Comparison of ENCODE assay signal across 1 cellular context in the genomic region with DNA sequence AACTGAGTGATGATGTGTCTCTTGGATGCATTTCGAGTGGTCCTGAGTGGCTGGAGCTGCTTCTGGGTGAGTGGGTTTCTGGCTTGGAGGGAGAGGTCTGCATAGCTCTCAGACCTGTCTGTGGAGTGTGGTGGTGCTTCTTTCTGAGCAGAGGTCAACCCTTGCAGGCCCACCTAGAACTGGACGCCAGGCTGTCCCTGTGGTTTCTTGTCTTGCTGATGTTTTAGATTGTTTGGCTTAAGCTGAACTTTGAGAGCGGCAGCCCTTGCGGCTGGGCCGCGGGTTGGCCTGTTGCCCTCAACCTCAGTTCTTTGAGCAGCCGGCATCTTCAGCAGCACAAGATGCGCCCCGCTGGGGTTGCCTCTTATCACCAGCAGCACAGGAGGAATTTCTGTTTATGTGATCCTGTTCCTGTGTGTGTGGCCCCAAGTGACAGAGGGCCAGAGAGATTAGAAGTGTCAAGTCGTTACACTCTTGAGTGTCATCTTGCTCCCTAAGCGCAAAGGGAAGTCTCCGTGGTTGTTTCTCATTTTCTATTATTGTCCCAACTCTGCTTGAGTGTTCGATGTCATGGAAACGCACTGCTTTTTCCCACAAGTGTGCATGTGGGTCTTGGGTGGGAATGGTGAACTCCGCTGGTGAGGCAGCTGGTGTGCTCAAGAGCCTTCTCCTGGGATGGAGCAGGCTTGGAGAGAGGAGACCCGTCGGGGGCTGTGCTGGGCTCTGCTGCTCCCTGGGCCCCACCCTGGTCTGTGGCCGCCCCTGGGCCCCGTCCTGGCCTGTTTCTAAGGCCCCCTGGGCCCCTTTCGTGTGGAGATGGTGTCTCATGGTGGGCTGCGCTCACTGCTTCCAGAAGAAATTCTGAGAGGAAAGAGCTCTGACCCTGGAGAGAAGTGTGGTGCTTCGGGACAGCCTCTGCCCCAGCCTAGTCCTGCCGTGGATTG.
TF ChIP-seq lines count a peak whose summit lies in the region.

No MANE protein-coding gene starts in this region.

TF ChIP-seq in K562, 482 proteins besides CTCF, POLR2A, EP300 and RAD21 (continued from another document and continues in another):
- TF ChIP-seq, protein P1, sequence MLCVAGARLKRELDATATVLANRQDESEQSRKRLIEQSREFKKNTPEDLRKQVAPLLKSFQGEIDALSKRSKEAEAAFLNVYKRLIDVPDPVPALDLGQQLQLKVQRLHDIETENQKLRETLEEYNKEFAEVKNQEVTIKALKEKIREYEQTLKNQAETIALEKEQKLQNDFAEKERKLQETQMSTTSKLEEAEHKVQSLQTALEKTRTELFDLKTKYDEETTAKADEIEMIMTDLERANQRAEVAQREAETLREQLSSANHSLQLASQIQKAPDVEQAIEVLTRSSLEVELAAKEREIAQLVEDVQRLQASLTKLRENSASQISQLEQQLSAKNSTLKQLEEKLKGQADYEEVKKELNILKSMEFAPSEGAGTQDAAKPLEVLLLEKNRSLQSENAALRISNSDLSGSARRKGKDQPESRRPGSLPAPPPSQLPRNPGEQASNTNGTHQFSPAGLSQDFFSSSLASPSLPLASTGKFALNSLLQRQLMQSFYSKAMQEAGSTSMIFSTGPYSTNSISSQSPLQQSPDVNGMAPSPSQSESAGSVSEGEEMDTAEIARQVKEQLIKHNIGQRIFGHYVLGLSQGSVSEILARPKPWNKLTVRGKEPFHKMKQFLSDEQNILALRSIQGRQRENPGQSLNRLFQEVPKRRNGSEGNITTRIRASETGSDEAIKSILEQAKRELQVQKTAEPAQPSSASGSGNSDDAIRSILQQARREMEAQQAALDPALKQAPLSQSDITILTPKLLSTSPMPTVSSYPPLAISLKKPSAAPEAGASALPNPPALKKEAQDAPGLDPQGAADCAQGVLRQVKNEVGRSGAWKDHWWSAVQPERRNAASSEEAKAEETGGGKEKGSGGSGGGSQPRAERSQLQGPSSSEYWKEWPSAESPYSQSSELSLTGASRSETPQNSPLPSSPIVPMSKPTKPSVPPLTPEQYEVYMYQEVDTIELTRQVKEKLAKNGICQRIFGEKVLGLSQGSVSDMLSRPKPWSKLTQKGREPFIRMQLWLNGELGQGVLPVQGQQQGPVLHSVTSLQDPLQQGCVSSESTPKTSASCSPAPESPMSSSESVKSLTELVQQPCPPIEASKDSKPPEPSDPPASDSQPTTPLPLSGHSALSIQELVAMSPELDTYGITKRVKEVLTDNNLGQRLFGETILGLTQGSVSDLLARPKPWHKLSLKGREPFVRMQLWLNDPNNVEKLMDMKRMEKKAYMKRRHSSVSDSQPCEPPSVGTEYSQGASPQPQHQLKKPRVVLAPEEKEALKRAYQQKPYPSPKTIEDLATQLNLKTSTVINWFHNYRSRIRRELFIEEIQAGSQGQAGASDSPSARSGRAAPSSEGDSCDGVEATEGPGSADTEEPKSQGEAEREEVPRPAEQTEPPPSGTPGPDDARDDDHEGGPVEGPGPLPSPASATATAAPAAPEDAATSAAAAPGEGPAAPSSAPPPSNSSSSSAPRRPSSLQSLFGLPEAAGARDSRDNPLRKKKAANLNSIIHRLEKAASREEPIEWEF (CRISPR knock-in tag; IDR thresholded peaks at IDR 0.05): peak; percentile 75
- no peak for TF ChIP-seq POLR2AphosphoS2 (IDR thresholded peaks at IDR 0.05; ENCODE audit: low read length)
- no peak for TF ChIP-seq ZZZ3 (IDR thresholded peaks at IDR 0.05)
- TF ChIP-seq, protein P2, sequence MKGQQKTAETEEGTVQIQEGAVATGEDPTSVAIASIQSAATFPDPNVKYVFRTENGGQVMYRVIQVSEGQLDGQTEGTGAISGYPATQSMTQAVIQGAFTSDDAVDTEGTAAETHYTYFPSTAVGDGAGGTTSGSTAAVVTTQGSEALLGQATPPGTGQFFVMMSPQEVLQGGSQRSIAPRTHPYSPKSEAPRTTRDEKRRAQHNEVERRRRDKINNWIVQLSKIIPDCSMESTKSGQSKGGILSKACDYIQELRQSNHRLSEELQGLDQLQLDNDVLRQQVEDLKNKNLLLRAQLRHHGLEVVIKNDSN (CRISPR knock-in tag; IDR thresholded peaks at IDR 0.05): 0 out of 2 replicates have a peak, but pooled peaks have one; percentile 5
- TF ChIP-seq YY1 (IDR thresholded peaks at IDR 0.05; ENCODE audit: borderline replicate concordance in 1 of 3, control insufficient read depth in 1 of 3, extremely low read depth in 1 of 3, insufficient read depth in 3 of 3, insufficient read length in 1 of 3, insufficient replicate concordance in 2 of 3, low read depth in 1 of 3, low read length in 2 of 3): peak in 2 of 3 experiments; percentile 50 to 66
- no peak for TF ChIP-seq ZNF347 (CRISPR knock-in tag; IDR thresholded peaks at IDR 0.05; ENCODE audit: low read depth)
- TF ChIP-seq ZNF778 (CRISPR knock-in tag; IDR thresholded peaks at IDR 0.05): no peak
- TF ChIP-seq, protein P3, sequence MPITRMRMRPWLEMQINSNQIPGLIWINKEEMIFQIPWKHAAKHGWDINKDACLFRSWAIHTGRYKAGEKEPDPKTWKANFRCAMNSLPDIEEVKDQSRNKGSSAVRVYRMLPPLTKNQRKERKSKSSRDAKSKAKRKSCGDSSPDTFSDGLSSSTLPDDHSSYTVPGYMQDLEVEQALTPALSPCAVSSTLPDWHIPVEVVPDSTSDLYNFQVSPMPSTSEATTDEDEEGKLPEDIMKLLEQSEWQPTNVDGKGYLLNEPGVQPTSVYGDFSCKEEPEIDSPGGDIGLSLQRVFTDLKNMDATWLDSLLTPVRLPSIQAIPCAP (CRISPR knock-in tag; IDR thresholded peaks at IDR 0.05; ENCODE audit: borderline replicate concordance): no peak
- TF ChIP-seq IRF2 (CRISPR knock-in tag; IDR thresholded peaks at IDR 0.05): no peak
- TF ChIP-seq XRCC5 (IDR thresholded peaks at IDR 0.05; ENCODE audit: low read depth, low read length): peak; percentile 91
- TF ChIP-seq NFYB (IDR thresholded peaks at IDR 0.05; ENCODE audit: extremely low read depth, insufficient read length): no peak
- no peak for TF ChIP-seq SUPT5H (IDR thresholded peaks at IDR 0.05)
- no peak for TF ChIP-seq TAF9B (IDR thresholded peaks at IDR 0.05; ENCODE audit: partially characterized antibody)
- TF ChIP-seq NFXL1 (CRISPR knock-in tag; IDR thresholded peaks at IDR 0.05): no peak
- TF ChIP-seq, protein P4, sequence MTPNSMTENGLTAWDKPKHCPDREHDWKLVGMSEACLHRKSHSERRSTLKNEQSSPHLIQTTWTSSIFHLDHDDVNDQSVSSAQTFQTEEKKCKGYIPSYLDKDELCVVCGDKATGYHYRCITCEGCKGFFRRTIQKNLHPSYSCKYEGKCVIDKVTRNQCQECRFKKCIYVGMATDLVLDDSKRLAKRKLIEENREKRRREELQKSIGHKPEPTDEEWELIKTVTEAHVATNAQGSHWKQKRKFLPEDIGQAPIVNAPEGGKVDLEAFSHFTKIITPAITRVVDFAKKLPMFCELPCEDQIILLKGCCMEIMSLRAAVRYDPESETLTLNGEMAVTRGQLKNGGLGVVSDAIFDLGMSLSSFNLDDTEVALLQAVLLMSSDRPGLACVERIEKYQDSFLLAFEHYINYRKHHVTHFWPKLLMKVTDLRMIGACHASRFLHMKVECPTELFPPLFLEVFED (CRISPR knock-in tag; conservative IDR thresholded peaks at IDR 0.05): no peak
- peak; percentile 85; the same call in 1 of the 2 replicates for TF ChIP-seq ZNF311 (CRISPR knock-in tag; IDR thresholded peaks at IDR 0.05)
- TF ChIP-seq ZSCAN29 (IDR thresholded peaks at IDR 0.05): no peak
- TF ChIP-seq, protein P5, sequence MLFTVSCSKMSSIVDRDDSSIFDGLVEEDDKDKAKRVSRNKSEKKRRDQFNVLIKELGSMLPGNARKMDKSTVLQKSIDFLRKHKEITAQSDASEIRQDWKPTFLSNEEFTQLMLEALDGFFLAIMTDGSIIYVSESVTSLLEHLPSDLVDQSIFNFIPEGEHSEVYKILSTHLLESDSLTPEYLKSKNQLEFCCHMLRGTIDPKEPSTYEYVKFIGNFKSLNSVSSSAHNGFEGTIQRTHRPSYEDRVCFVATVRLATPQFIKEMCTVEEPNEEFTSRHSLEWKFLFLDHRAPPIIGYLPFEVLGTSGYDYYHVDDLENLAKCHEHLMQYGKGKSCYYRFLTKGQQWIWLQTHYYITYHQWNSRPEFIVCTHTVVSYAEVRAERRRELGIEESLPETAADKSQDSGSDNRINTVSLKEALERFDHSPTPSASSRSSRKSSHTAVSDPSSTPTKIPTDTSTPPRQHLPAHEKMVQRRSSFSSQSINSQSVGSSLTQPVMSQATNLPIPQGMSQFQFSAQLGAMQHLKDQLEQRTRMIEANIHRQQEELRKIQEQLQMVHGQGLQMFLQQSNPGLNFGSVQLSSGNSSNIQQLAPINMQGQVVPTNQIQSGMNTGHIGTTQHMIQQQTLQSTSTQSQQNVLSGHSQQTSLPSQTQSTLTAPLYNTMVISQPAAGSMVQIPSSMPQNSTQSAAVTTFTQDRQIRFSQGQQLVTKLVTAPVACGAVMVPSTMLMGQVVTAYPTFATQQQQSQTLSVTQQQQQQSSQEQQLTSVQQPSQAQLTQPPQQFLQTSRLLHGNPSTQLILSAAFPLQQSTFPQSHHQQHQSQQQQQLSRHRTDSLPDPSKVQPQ (CRISPR knock-in tag; IDR thresholded peaks at IDR 0.05; ENCODE audit: borderline replicate concordance): no peak
- TF ChIP-seq ZNF146 (CRISPR knock-in tag; IDR thresholded peaks at IDR 0.05; ENCODE audit: unreplicated experiment): no peak
- peak; percentile 99 for TF ChIP-seq SMARCA4 (IDR thresholded peaks at IDR 0.05)
- TF ChIP-seq BCL6 (CRISPR knock-in tag; IDR thresholded peaks at IDR 0.05): no peak; the same call in 1 of the 2 replicates
- TF ChIP-seq, protein P6, sequence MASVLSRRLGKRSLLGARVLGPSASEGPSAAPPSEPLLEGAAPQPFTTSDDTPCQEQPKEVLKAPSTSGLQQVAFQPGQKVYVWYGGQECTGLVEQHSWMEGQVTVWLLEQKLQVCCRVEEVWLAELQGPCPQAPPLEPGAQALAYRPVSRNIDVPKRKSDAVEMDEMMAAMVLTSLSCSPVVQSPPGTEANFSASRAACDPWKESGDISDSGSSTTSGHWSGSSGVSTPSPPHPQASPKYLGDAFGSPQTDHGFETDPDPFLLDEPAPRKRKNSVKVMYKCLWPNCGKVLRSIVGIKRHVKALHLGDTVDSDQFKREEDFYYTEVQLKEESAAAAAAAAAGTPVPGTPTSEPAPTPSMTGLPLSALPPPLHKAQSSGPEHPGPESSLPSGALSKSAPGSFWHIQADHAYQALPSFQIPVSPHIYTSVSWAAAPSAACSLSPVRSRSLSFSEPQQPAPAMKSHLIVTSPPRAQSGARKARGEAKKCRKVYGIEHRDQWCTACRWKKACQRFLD (CRISPR knock-in tag; IDR thresholded peaks at IDR 0.05): peak; percentile 99
- no peak for TF ChIP-seq ZBTB8A (IDR thresholded peaks at IDR 0.05; ENCODE audit: partially characterized antibody)
- no peak; the same call in 1 of the 2 replicates for TF ChIP-seq E2F3 (CRISPR knock-in tag; IDR thresholded peaks at IDR 0.05)
- TF ChIP-seq KAT8 (IDR thresholded peaks at IDR 0.05; ENCODE audit: low read depth): no peak
- TF ChIP-seq ZNF717 (CRISPR knock-in tag; IDR thresholded peaks at IDR 0.05): no peak
- TF ChIP-seq, protein P7, sequence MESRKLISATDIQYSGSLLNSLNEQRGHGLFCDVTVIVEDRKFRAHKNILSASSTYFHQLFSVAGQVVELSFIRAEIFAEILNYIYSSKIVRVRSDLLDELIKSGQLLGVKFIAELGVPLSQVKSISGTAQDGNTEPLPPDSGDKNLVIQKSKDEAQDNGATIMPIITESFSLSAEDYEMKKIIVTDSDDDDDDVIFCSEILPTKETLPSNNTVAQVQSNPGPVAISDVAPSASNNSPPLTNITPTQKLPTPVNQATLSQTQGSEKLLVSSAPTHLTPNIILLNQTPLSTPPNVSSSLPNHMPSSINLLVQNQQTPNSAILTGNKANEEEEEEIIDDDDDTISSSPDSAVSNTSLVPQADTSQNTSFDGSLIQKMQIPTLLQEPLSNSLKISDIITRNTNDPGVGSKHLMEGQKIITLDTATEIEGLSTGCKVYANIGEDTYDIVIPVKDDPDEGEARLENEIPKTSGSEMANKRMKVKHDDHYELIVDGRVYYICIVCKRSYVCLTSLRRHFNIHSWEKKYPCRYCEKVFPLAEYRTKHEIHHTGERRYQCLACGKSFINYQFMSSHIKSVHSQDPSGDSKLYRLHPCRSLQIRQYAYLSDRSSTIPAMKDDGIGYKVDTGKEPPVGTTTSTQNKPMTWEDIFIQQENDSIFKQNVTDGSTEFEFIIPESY (CRISPR knock-in tag; IDR thresholded peaks at IDR 0.05): peak; percentile 54; the same call in 1 of the 2 replicates
- peak; percentile 89 for TF ChIP-seq MBD2 (IDR thresholded peaks at IDR 0.05; ENCODE audit: borderline replicate concordance, low read depth)
- no peak for TF ChIP-seq FOXA1 (IDR thresholded peaks at IDR 0.05; ENCODE audit: borderline replicate concordance)
- no peak for TF ChIP-seq SREBF2 (CRISPR knock-in tag; IDR thresholded peaks at IDR 0.05)
- TF ChIP-seq FOXP1 (CRISPR knock-in tag; IDR thresholded peaks at IDR 0.05): no peak; the same call in none of the 2 replicates
- TF ChIP-seq ZKSCAN8 (CRISPR knock-in tag; IDR thresholded peaks at IDR 0.05): peak; percentile 85
- TF ChIP-seq HSF4 (CRISPR knock-in tag; IDR thresholded peaks at IDR 0.05; ENCODE audit: borderline replicate concordance): no peak
- TF ChIP-seq ASH1L (IDR thresholded peaks at IDR 0.05; ENCODE audit: borderline replicate concordance, low read depth, partially characterized antibody): no peak
- no peak for TF ChIP-seq ESRRB (CRISPR knock-in tag; IDR thresholded peaks at IDR 0.05; ENCODE audit: borderline replicate concordance)
- peak; percentile 84 for TF ChIP-seq MXI1 (IDR thresholded peaks at IDR 0.05; ENCODE audit: low read depth, low read length)
- TF ChIP-seq, protein P8, sequence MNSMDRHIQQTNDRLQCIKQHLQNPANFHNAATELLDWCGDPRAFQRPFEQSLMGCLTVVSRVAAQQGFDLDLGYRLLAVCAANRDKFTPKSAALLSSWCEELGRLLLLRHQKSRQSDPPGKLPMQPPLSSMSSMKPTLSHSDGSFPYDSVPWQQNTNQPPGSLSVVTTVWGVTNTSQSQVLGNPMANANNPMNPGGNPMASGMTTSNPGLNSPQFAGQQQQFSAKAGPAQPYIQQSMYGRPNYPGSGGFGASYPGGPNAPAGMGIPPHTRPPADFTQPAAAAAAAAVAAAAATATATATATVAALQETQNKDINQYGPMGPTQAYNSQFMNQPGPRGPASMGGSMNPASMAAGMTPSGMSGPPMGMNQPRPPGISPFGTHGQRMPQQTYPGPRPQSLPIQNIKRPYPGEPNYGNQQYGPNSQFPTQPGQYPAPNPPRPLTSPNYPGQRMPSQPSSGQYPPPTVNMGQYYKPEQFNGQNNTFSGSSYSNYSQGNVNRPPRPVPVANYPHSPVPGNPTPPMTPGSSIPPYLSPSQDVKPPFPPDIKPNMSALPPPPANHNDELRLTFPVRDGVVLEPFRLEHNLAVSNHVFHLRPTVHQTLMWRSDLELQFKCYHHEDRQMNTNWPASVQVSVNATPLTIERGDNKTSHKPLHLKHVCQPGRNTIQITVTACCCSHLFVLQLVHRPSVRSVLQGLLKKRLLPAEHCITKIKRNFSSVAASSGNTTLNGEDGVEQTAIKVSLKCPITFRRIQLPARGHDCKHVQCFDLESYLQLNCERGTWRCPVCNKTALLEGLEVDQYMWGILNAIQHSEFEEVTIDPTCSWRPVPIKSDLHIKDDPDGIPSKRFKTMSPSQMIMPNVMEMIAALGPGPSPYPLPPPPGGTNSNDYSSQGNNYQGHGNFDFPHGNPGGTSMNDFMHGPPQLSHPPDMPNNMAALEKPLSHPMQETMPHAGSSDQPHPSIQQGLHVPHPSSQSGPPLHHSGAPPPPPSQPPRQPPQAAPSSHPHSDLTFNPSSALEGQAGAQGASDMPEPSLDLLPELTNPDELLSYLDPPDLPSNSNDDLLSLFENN (IDR thresholded peaks at IDR 0.05; ENCODE audit: low read depth in 2 of 2, low read length in 2 of 2): peak in 1 of 2 experiments; percentile 99; a peak in 2 of 4 replicates
- TF ChIP-seq RBM14 (IDR thresholded peaks at IDR 0.05; ENCODE audit: borderline replicate concordance, insufficient read depth, low read depth, low read length): no peak
- TF ChIP-seq MYC (IDR thresholded peaks at IDR 0.05; ENCODE audit: low read depth, low read length): peak; percentile 73
- no peak for TF ChIP-seq MYC (CRISPR knock-in tag; IDR thresholded peaks at IDR 0.05; ENCODE audit: borderline replicate concordance, low read depth)
- TF ChIP-seq KLF16 (IDR thresholded peaks at IDR 0.05): peak; percentile 99
